Comparison of ENCODE assay signal across 16 cellular contexts in the genomic region with DNA sequence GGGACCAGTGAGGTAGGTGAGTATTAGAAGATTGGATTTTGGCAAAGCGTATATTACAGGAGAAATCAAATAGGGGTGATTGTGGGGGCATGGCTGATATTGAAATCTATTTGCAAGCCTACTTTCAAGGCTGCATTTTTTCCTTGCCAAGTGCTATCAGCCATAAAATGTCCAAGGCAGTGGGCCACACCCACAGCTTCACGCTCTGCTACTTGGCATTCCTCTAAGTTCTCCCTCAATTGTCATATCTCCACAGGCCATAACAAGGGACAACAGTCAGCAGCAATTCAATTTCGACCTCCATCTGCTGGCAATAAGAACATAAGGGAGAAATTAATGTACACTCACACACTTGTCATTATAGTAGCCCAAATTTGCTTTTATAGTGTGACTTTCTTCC.
DNase-seq lines count a peak whose midpoint lies in the region; ATAC-seq and TF ChIP-seq lines count a peak whose summit lies in the region.
"Had no signal": no experiment of that assay in that cellular context is flagged by ENCODE, and none has a peak within 500 bp of the region (broad histone marks: within the 10 kb centered on the region; RNA-seq: fewer than 3 reads in every experiment).

No MANE protein-coding gene starts in this region.

- no peak overlapping the region for H3K27ac ChIP-seq in right cardiac atrium (ENCODE audit: low read length)
- H3K27ac ChIP-seq: 22Rv1, KMS-11, SJCRH30 had no signal

- H3K27me3 ChIP-seq in right cardiac atrium (ENCODE audit: control insufficient read depth, insufficient read depth), result no peaks in the 10 kb centered on the region
- H3K27me3 ChIP-seq: SJCRH30 had no signal

- TF ChIP-seq CTCF in mucosa of descending colon (IDR thresholded peaks at IDR 0.05), result no peak
- no peak for TF ChIP-seq CTCF in GM10266 (IDR thresholded peaks at IDR 0.05; ENCODE audit: control insufficient read depth, insufficient read depth, low read depth, missing control alignments)

- ATAC-seq in right cardiac atrium (peak; percentile 57 to 63), Right ventricle myocardium inferior (no peak), mucosa of descending colon (peak; percentile 54), GM18907 (IDR thresholded peaks at IDR 0.05; ENCODE audit: unreplicated experiment) (no peak)

- H3K4me1 ChIP-seq in right cardiac atrium (ENCODE audit: control insufficient read depth, insufficient read depth, low read length) (no peaks in the 10 kb centered on the region), mucosa of descending colon (ENCODE audit: low read depth) (no peaks in the 10 kb centered on the region)
- H3K4me1 ChIP-seq: SJCRH30 had no signal

- no peaks in the 10 kb centered on the region for H3K9me3 ChIP-seq in right cardiac atrium (ENCODE audit: control insufficient read depth, low read length)
- no peaks in the 10 kb centered on the region for H3K9me3 ChIP-seq in mucosa of descending colon
- H3K9me3 ChIP-seq: SJCRH30 had no signal

- no peaks in the 10 kb centered on the region for H3K36me3 ChIP-seq in mucosa of descending colon (ENCODE audit: low read depth)
- H3K36me3 ChIP-seq: SJCRH30 had no signal

- WGBS in right cardiac atrium, result 51% methylated on average over 3 of the region's 3 CpGs

- DNase-seq in right cardiac atrium (peak in 2 of 3 donors; percentile 13 to 68), Right ventricle myocardium inferior (ENCODE audit: missing footprints) (no peak), glomerular visceral epithelial cell (ENCODE audit: extremely low spot score) (peak; percentile 3), mucosa of descending colon (peak in 1 of 3 donors; percentile 57), GM10266 (ENCODE audit: extremely low spot score) (no peak), NCI-H748 treated with DMSO at 0.1 percent for 48 hours (lab: John Stamatoyannopoulos, UW) (no peak)
- no peak for DNase-seq in stimulated activated CD4-positive, alpha-beta T cell treated with anti-CD3 and anti-CD28 coated beads, Interleukin-4, amount 100 ng/mL, for 24 hours
- DNase-seq: COR-L47, NCI-H1417 treated with DMSO at 0.1 percent for 48 hours, NCI-H187 treated with DMSO at 0.1 percent for 48 hours, NCI-H226, NCI-H524, SJCRH30 had no signal

- intact Hi-C loops in right cardiac atrium (cut with DNase I), result no loop called here
- intact Hi-C loops in Right ventricle myocardium inferior (cut with DNase I), result no loop called here
- intact Hi-C loops in mucosa of descending colon (cut with DNase I, micrococcal nuclease), result no loop called here

- H3K4me3 ChIP-seq in right cardiac atrium (ENCODE audit: low read length), result no peak overlapping the region
- no peak overlapping the region for H3K4me3 ChIP-seq in mucosa of descending colon
- H3K4me3 ChIP-seq: SJCRH30 had no signal

Comparison
In these comparisons a context has a peak if more than half of its experiments do, and no peak if none do; other contexts are left out.
1. ATAC-seq: peak in right cardiac atrium (2 of 2) and mucosa of descending colon (single experiment); none in Right ventricle myocardium inferior (single experiment) and GM18907 (single experiment).
2. DNase-seq: peak in right cardiac atrium (2 of 3) and glomerular visceral epithelial cell (single experiment); none in Right ventricle myocardium inferior (single experiment), GM10266 (single experiment), NCI-H748 treated with DMSO at 0.1 percent for 48 hours (single experiment) and stimulated activated CD4-positive, alpha-beta T cell treated with anti-CD3 and anti-CD28 coated beads, Interleukin-4, amount 100 ng/mL, for 24 hours (single experiment).